18 cellular contexts compared by ENCODE assay signal in the genomic region with DNA sequence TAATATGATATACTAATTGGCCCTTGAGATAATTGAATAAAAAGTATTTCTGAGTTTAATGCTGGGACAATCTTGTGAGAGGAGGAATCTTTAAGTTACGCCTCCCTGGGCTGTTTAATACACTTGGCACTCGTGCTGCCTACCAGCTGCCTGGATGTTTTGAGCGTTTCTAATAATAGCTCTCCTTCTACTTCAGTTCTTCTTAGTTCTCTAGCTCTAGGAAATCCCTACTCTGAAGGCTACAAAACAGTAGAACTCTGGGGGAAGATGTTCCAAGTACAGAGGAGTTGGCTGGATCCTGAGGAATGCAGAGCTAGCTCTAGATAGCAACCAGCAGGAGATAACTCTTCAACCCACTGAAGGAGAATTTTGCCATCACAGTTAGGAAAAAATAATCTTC. TPM values are rescaled to one million over a fixed set of nuclear protein-coding genes. Genes with fewer than 3 reads are reported as not detected.
A peak's percentile ranks its signal among the peaks of the same experiment; 100 is the strongest.
DNase-seq lines count a peak whose midpoint lies in the region; ATAC-seq and TF ChIP-seq lines count a peak whose summit lies in the region.
"Had no signal": no experiment of that assay in that cellular context is flagged by ENCODE, and none has a peak within 500 bp of the region (broad histone marks: within the 10 kb centered on the region; RNA-seq: fewer than 3 reads in every experiment).

No MANE protein-coding gene starts in this region.

- H3K4me3 ChIP-seq in choroid plexus epithelial cell (ENCODE audit: low read depth, low read length) = no peak overlapping the region
- H3K4me3 ChIP-seq: lung, ovary, transverse colon had no signal

- TF ChIP-seq CTCF in 22Rv1 (IDR thresholded peaks at IDR 0.05) (no peak), choroid plexus epithelial cell (conservative IDR thresholded peaks at IDR 0.05; ENCODE audit: low read depth, low read length) (no peak)

- H3K27ac ChIP-seq in 22Rv1 = peak overlapping the region; percentile 88
- H3K27ac ChIP-seq: brain microvascular endothelial cell, ovary, transverse colon had no signal

- ATAC-seq in GM21526 (IDR thresholded peaks at IDR 0.05; ENCODE audit: low FRiP score, unreplicated experiment) = no peak
- ATAC-seq in HG03108 (IDR thresholded peaks at IDR 0.05; ENCODE audit: unreplicated experiment) = no peak
- ATAC-seq in HG02642 (IDR thresholded peaks at IDR 0.05; ENCODE audit: poor library complexity, unreplicated experiment) = no peak
- ATAC-seq: sciatic nerve had no signal

- DNase-seq in EH (ENCODE audit: low read depth) (peak; percentile 14), choroid plexus epithelial cell (ENCODE audit: low read depth) (peak; percentile 36), myocyte (ENCODE audit: low read depth) (peak; percentile 43), HUDEP-2 (lab: John Stamatoyannopoulos, UW; ENCODE audit: unreplicated experiment in 76 of 76) (no peak)
- DNase-seq: activated CD8-positive, alpha-beta memory T cell treated with anti-CD3 and anti-CD28 coated beads, Interleukin-2, amount 50 U/mL, for 48 hours; brain microvascular endothelial cell; cortex of kidney; naive B cell; ovary; SK-N-SH had no signal

RNA-seq across cellular contexts. Expression of a gene that starts 3.5 kb away (rescaled TPM):
- total RNA-seq in myocyte = 10.7 and 14.8 TPM in 2 replicates
- polyA plus RNA-seq in myocyte (2012) = 6.1 TPM
- total RNA-seq: T-helper 2 cell treated with Interferon-gamma antibody and Interleukin-4, amounts not matched to agents 100 ng/mL and 5 ng/mL, for 36 hours had no signal

Comparison
In these comparisons a context has a peak if more than half of its experiments do, and no peak if none do; other contexts are left out.
1. DNase-seq: peak in EH (single experiment), choroid plexus epithelial cell (single experiment) and myocyte (single experiment); none in HUDEP-2 (0 of 76).